In the genomic region with DNA sequence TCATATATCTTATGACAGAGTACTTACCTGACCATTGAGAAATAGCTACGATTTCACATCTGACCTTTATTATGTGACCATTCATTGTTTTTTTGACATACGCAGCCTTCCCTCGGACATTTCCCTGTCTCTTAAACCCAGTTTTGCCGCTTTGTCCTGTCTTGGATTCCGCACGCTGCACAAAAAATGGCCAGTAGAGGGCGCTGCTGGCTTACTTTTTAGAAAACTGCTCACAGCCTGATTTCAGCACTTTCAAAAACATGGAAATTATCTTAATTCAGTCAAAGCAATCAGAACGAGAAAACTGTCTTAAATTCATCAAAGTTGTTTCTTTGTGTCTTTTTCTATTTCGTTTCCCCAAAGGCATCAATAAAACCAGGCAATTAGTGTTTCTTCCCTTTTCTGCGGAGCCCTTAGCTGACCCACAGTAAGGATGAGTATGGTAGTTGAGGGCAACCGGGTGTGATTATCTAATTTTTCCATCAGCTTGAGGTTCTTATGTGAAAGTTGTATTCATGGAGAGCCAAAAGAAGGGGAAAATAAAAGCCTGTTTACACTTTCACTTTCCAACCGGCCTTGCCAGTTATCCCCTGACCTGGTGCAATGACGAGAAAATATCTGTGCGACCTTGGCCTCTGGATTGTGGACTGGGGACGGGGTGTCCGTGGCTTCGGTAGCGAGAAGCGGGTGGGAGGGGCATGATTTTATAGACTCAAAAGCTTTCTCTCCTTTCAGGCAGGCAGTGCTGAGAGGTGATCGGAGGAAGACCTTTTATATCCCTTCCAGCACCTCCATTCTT, we compare ENCODE assay signal across 9 cellular contexts.
DNase-seq lines count a peak whose midpoint lies in the region; ATAC-seq and TF ChIP-seq lines count a peak whose summit lies in the region.
"Had no signal": no experiment of that assay in that cellular context is flagged by ENCODE, and none has a peak within 500 bp of the region (broad histone marks: within the 10 kb centered on the region; RNA-seq: fewer than 3 reads in every experiment).

No MANE protein-coding gene starts in this region.

- no peaks in the 10 kb centered on the region for H3K27me3 ChIP-seq in trophoblast cell (ENCODE audit: insufficient read depth, low read length)

- no peak overlapping the region for H3K27ac Mint-ChIP-seq in type B pancreatic cell
- H3K27ac Mint-ChIP-seq: activated naive CD4-positive, alpha-beta T cell treated with anti-CD3 and anti-CD28 coated beads, Interleukin-2, amount 50 U/mL, for 24 hours had no signal

- ATAC-seq in GM19463 (IDR thresholded peaks at IDR 0.05; ENCODE audit: unreplicated experiment): peak; percentile 85

- H3K27ac ChIP-seq in trophoblast cell (ENCODE audit: low read depth, low read length): no peak overlapping the region

- H3K14ac ChIP-seq in trophoblast cell (ENCODE audit: low read length): no peak overlapping the region

- H3K27me3 Mint-ChIP-seq in type B pancreatic cell: peaks cover 37% of the 10 kb centered on the region

- H3K4me1 Mint-ChIP-seq in type B pancreatic cell (ENCODE audit: unreplicated experiment): peaks cover 16% of the 10 kb centered on the region
- H3K4me1 Mint-ChIP-seq: activated naive CD4-positive, alpha-beta T cell treated with anti-CD3 and anti-CD28 coated beads, Interleukin-2, amount 50 U/mL, for 24 hours had no signal

- peak; percentile 8 for DNase-seq in CMK (ENCODE audit: low read depth)
- DNase-seq in LoVo (ENCODE audit: low spot score): peak; percentile 80
- peak; percentile 47 for DNase-seq in SHP77 treated with DMSO at 0.1 percent for 48 hours (lab: John Stamatoyannopoulos, UW)
- peak; percentile 72 for DNase-seq in activated naive CD4-positive, alpha-beta T cell treated with anti-CD3 and anti-CD28 coated beads, Interleukin-2, amount 50 U/mL, for 16 hours
- peak; percentile 65 for DNase-seq in glomerular visceral epithelial cell (ENCODE audit: extremely low spot score)
- DNase-seq in trophoblast cell: peak; percentile 79 to 96
- DNase-seq in type B pancreatic cell (ENCODE audit: extremely low spot score, unreplicated experiment): peak; percentile 80

- no peak overlapping the region for H2AK5ac ChIP-seq in trophoblast cell (ENCODE audit: low read length)

- H3K18ac ChIP-seq in trophoblast cell (ENCODE audit: low read length): no peak overlapping the region

- H3K9ac ChIP-seq in trophoblast cell (ENCODE audit: low read length): no peak overlapping the region

- H3K4me3 ChIP-seq in trophoblast cell (ENCODE audit: low read depth, low read length): no peak overlapping the region

- H3K9me3 ChIP-seq in trophoblast cell (ENCODE audit: insufficient read depth, low read depth, low read length): no peaks in the 10 kb centered on the region

- no peak overlapping the region for H2BK12ac ChIP-seq in trophoblast cell (ENCODE audit: low read length)

- no peak overlapping the region for H2BK120ac ChIP-seq in trophoblast cell (ENCODE audit: insufficient read depth, low read length, poor library complexity)

- no peak overlapping the region for H3K4ac ChIP-seq in trophoblast cell (ENCODE audit: low read depth, low read length)

- no peaks in the 10 kb centered on the region for H3K9me3 Mint-ChIP-seq in type B pancreatic cell
- H3K9me3 Mint-ChIP-seq: activated naive CD4-positive, alpha-beta T cell treated with anti-CD3 and anti-CD28 coated beads, Interleukin-2, amount 50 U/mL, for 24 hours had no signal

- H3K79me1 ChIP-seq in trophoblast cell (ENCODE audit: low read length): no peaks in the 10 kb centered on the region

- H3K23ac ChIP-seq in trophoblast cell (ENCODE audit: low read length): no peak overlapping the region

- H2BK5ac ChIP-seq in trophoblast cell (ENCODE audit: low read depth, low read length, poor library complexity): no peak overlapping the region

- TF ChIP-seq CTCF in type B pancreatic cell (conservative IDR thresholded peaks at IDR 0.05): peak; percentile 98

- WGBS in trophoblast cell (ENCODE audit: extremely low coverage, insufficient coverage, insufficient read length): no CpG with 5 or more reads among the region's 20 CpGs

- H4K8ac ChIP-seq in trophoblast cell (ENCODE audit: low read depth, low read length): no peak overlapping the region

- no peaks in the 10 kb centered on the region for H3K79me2 ChIP-seq in trophoblast cell (ENCODE audit: control insufficient read depth, insufficient read depth, low read length, poor library complexity)

- peak overlapping the region; percentile 50 for H4K12ac ChIP-seq in trophoblast cell (ENCODE audit: low read depth, low read length)

- no peaks in the 10 kb centered on the region for H3K36me3 Mint-ChIP-seq in type B pancreatic cell
- H3K36me3 Mint-ChIP-seq: activated naive CD4-positive, alpha-beta T cell treated with anti-CD3 and anti-CD28 coated beads, Interleukin-2, amount 50 U/mL, for 24 hours had no signal

- no peaks in the 10 kb centered on the region for H3K4me1 ChIP-seq in trophoblast cell (ENCODE audit: control insufficient read depth in 1 of 2, insufficient read depth in 2 of 2, low read length in 2 of 2)

- H3K4me2 ChIP-seq in trophoblast cell (ENCODE audit: low read length): no peak overlapping the region

- no peaks in the 10 kb centered on the region for H3K36me3 ChIP-seq in trophoblast cell (ENCODE audit: control insufficient read depth in 1 of 2, insufficient read depth in 2 of 2, low read length in 2 of 2)

- H2AFZ ChIP-seq in trophoblast cell (ENCODE audit: insufficient read depth, low read length, poor library complexity): no peak overlapping the region

- peak overlapping the region; percentile 23 for H3K4me3 Mint-ChIP-seq in type B pancreatic cell
- H3K4me3 Mint-ChIP-seq: activated naive CD4-positive, alpha-beta T cell treated with anti-CD3 and anti-CD28 coated beads, Interleukin-2, amount 50 U/mL, for 24 hours had no signal

- H4K91ac ChIP-seq in trophoblast cell (ENCODE audit: low read depth, low read length): no peak overlapping the region

Comparison
In these comparisons a context has a peak if more than half of its experiments do, and no peak if none do; other contexts are left out.
1. DNase-seq: peak in every context shown above with its lines; median percentile 88 in trophoblast cell; 80 in LoVo; 80 in type B pancreatic cell; 72 in activated naive CD4-positive, alpha-beta T cell treated with anti-CD3 and anti-CD28 coated beads, Interleukin-2, amount 50 U/mL, for 16 hours; 65 in glomerular visceral epithelial cell; 47 in SHP77 treated with DMSO at 0.1 percent for 48 hours; 8 in CMK.